1 cellular context compared by ENCODE assay signal in the genomic region with DNA sequence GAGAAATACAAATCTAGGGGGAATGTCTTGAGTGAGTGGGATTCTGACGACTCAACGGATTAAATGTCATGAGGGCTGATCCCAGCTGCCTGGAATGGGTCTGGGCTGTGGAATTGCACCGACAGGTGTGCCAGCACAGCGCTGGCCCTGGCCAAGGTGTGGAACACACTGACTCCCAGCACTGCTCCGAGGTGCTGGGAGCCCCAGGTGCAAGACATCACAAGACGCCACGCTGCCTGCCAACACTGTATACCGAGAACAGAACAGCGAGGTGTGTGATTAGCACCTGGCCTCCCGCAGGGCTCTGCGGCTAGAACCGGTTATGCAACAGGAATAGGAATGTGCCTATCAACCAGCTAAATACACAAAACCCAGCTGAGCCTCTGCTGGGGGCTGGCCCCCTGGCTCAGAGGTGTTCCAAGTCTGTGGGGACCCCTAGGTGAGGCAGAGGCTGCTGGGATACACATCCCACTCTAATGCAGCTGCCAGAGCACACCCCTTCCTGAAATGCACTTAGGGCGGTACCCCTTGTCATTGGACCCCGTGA.
TF ChIP-seq lines count a peak whose summit lies in the region.

No MANE protein-coding gene starts in this region.

TF ChIP-seq in HepG2, 621 proteins besides CTCF, POLR2A, EP300 and RAD21 (continued from another document and continues in another):
- TF ChIP-seq, protein P1, sequence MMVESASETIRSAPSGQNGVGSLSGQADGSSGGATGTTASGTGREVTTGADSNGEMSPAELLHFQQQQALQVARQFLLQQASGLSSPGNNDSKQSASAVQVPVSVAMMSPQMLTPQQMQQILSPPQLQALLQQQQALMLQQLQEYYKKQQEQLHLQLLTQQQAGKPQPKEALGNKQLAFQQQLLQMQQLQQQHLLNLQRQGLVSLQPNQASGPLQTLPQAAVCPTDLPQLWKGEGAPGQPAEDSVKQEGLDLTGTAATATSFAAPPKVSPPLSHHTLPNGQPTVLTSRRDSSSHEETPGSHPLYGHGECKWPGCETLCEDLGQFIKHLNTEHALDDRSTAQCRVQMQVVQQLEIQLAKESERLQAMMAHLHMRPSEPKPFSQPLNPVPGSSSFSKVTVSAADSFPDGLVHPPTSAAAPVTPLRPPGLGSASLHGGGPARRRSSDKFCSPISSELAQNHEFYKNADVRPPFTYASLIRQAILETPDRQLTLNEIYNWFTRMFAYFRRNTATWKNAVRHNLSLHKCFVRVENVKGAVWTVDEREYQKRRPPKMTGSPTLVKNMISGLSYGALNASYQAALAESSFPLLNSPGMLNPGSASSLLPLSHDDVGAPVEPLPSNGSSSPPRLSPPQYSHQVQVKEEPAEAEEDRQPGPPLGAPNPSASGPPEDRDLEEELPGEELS (CRISPR knock-in tag; IDR thresholded peaks at IDR 0.05): 0 out of 2 replicates have a peak, but pooled peaks have one; percentile 34
- TF ChIP-seq ZNF570 (CRISPR knock-in tag; IDR thresholded peaks at IDR 0.05; ENCODE audit: borderline replicate concordance) (no peak), ZNF124 (CRISPR knock-in tag; IDR thresholded peaks at IDR 0.05) (no peak), NCOA1 (CRISPR knock-in tag; IDR thresholded peaks at IDR 0.05) (no peak), HOXA9 (CRISPR knock-in tag; IDR thresholded peaks at IDR 0.05; ENCODE audit: borderline replicate concordance) (no peak), IKZF4 (CRISPR knock-in tag; IDR thresholded peaks at IDR 0.05; ENCODE audit: borderline replicate concordance, low read depth, not compliant biosample characterization) (no peak), MIER3 (CRISPR knock-in tag; IDR thresholded peaks at IDR 0.05; ENCODE audit: borderline replicate concordance) (no peak), ZNF282 (IDR thresholded peaks at IDR 0.05; ENCODE audit: partially characterized antibody) (no peak), TMF1 (CRISPR knock-in tag; IDR thresholded peaks at IDR 0.05; ENCODE audit: low read depth) (no peak), CREM (IDR thresholded peaks at IDR 0.05) (no peak), CREM (CRISPR knock-in tag; IDR thresholded peaks at IDR 0.05) (no peak), ZNF350 (CRISPR knock-in tag; IDR thresholded peaks at IDR 0.05; ENCODE audit: borderline replicate concordance, low read depth) (no peak; the same call in 1 of the 2 replicates), SIN3B (IDR thresholded peaks at IDR 0.05; ENCODE audit: low read length) (no peak), NR2F2 (IDR thresholded peaks at IDR 0.05; ENCODE audit: borderline replicate concordance, low read depth) (no peak), SALL2 (CRISPR knock-in tag; IDR thresholded peaks at IDR 0.05) (peak; percentile 49; the same call in 1 of the 2 replicates), SMC3 (IDR thresholded peaks at IDR 0.05; ENCODE audit: low read length) (peak; percentile 8; the same call in 1 of the 2 replicates), ZNF709 (CRISPR knock-in tag; IDR thresholded peaks at IDR 0.05) (no peak), REPIN1 (CRISPR knock-in tag; IDR thresholded peaks at IDR 0.05; ENCODE audit: borderline replicate concordance, low read depth) (no peak), KLF13 (CRISPR knock-in tag; IDR thresholded peaks at IDR 0.05) (no peak), ZNF510 (CRISPR knock-in tag; IDR thresholded peaks at IDR 0.05; ENCODE audit: low read depth) (no peak), ZNF737 (CRISPR knock-in tag; IDR thresholded peaks at IDR 0.05; ENCODE audit: borderline replicate concordance) (no peak), RORA (CRISPR knock-in tag; IDR thresholded peaks at IDR 0.05) (no peak), ZBTB38 (CRISPR knock-in tag; IDR thresholded peaks at IDR 0.05) (0 out of 2 replicates have a peak, but pooled peaks have one; percentile 48)
- TF ChIP-seq, protein P2, sequence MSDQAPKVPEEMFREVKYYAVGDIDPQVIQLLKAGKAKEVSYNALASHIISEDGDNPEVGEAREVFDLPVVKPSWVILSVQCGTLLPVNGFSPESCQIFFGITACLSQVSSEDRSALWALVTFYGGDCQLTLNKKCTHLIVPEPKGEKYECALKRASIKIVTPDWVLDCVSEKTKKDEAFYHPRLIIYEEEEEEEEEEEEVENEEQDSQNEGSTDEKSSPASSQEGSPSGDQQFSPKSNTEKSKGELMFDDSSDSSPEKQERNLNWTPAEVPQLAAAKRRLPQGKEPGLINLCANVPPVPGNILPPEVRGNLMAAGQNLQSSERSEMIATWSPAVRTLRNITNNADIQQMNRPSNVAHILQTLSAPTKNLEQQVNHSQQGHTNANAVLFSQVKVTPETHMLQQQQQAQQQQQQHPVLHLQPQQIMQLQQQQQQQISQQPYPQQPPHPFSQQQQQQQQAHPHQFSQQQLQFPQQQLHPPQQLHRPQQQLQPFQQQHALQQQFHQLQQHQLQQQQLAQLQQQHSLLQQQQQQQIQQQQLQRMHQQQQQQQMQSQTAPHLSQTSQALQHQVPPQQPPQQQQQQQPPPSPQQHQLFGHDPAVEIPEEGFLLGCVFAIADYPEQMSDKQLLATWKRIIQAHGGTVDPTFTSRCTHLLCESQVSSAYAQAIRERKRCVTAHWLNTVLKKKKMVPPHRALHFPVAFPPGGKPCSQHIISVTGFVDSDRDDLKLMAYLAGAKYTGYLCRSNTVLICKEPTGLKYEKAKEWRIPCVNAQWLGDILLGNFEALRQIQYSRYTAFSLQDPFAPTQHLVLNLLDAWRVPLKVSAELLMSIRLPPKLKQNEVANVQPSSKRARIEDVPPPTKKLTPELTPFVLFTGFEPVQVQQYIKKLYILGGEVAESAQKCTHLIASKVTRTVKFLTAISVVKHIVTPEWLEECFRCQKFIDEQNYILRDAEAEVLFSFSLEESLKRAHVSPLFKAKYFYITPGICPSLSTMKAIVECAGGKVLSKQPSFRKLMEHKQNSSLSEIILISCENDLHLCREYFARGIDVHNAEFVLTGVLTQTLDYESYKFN (CRISPR knock-in tag; conservative IDR thresholded peaks at IDR 0.05): peak; percentile 39; the same call in 1 of the 2 replicates
- TF ChIP-seq, protein P3, sequence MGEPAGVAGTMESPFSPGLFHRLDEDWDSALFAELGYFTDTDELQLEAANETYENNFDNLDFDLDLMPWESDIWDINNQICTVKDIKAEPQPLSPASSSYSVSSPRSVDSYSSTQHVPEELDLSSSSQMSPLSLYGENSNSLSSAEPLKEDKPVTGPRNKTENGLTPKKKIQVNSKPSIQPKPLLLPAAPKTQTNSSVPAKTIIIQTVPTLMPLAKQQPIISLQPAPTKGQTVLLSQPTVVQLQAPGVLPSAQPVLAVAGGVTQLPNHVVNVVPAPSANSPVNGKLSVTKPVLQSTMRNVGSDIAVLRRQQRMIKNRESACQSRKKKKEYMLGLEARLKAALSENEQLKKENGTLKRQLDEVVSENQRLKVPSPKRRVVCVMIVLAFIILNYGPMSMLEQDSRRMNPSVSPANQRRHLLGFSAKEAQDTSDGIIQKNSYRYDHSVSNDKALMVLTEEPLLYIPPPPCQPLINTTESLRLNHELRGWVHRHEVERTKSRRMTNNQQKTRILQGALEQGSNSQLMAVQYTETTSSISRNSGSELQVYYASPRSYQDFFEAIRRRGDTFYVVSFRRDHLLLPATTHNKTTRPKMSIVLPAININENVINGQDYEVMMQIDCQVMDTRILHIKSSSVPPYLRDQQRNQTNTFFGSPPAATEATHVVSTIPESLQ (CRISPR knock-in tag; conservative IDR thresholded peaks at IDR 0.05): no peak
- TF ChIP-seq, protein P4, sequence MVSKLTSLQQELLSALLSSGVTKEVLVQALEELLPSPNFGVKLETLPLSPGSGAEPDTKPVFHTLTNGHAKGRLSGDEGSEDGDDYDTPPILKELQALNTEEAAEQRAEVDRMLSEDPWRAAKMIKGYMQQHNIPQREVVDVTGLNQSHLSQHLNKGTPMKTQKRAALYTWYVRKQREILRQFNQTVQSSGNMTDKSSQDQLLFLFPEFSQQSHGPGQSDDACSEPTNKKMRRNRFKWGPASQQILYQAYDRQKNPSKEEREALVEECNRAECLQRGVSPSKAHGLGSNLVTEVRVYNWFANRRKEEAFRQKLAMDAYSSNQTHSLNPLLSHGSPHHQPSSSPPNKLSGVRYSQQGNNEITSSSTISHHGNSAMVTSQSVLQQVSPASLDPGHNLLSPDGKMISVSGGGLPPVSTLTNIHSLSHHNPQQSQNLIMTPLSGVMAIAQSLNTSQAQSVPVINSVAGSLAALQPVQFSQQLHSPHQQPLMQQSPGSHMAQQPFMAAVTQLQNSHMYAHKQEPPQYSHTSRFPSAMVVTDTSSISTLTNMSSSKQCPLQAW (CRISPR knock-in tag; IDR thresholded peaks at IDR 0.05): peak; percentile 66; the same call in 1 of the 2 replicates
- TF ChIP-seq, protein P5, sequence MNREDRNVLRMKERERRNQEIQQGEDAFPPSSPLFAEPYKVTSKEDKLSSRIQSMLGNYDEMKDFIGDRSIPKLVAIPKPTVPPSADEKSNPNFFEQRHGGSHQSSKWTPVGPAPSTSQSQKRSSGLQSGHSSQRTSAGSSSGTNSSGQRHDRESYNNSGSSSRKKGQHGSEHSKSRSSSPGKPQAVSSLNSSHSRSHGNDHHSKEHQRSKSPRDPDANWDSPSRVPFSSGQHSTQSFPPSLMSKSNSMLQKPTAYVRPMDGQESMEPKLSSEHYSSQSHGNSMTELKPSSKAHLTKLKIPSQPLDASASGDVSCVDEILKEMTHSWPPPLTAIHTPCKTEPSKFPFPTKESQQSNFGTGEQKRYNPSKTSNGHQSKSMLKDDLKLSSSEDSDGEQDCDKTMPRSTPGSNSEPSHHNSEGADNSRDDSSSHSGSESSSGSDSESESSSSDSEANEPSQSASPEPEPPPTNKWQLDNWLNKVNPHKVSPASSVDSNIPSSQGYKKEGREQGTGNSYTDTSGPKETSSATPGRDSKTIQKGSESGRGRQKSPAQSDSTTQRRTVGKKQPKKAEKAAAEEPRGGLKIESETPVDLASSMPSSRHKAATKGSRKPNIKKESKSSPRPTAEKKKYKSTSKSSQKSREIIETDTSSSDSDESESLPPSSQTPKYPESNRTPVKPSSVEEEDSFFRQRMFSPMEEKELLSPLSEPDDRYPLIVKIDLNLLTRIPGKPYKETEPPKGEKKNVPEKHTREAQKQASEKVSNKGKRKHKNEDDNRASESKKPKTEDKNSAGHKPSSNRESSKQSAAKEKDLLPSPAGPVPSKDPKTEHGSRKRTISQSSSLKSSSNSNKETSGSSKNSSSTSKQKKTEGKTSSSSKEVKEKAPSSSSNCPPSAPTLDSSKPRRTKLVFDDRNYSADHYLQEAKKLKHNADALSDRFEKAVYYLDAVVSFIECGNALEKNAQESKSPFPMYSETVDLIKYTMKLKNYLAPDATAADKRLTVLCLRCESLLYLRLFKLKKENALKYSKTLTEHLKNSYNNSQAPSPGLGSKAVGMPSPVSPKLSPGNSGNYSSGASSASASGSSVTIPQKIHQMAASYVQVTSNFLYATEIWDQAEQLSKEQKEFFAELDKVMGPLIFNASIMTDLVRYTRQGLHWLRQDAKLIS (CRISPR knock-in tag; IDR thresholded peaks at IDR 0.05): no peak
- TF ChIP-seq, protein P6, sequence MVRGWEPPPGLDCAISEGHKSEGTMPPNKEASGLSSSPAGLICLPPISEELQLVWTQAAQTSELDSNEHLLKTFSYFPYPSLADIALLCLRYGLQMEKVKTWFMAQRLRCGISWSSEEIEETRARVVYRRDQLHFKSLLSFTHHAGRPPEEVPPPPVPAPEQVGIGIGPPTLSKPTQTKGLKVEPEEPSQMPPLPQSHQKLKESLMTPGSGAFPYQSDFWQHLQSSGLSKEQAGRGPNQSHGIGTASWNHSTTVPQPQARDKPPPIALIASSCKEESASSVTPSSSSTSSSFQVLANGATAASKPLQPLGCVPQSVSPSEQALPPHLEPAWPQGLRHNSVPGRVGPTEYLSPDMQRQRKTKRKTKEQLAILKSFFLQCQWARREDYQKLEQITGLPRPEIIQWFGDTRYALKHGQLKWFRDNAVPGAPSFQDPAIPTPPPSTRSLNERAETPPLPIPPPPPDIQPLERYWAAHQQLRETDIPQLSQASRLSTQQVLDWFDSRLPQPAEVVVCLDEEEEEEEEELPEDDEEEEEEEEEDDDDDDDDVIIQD (CRISPR knock-in tag; IDR thresholded peaks at IDR 0.05; ENCODE audit: low read depth): no peak
- TF ChIP-seq, protein P7, sequence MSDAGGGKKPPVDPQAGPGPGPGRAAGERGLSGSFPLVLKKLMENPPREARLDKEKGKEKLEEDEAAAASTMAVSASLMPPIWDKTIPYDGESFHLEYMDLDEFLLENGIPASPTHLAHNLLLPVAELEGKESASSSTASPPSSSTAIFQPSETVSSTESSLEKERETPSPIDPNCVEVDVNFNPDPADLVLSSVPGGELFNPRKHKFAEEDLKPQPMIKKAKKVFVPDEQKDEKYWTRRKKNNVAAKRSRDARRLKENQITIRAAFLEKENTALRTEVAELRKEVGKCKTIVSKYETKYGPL (CRISPR knock-in tag; IDR thresholded peaks at IDR 0.05): peak; percentile 100
- TF ChIP-seq, protein P8, sequence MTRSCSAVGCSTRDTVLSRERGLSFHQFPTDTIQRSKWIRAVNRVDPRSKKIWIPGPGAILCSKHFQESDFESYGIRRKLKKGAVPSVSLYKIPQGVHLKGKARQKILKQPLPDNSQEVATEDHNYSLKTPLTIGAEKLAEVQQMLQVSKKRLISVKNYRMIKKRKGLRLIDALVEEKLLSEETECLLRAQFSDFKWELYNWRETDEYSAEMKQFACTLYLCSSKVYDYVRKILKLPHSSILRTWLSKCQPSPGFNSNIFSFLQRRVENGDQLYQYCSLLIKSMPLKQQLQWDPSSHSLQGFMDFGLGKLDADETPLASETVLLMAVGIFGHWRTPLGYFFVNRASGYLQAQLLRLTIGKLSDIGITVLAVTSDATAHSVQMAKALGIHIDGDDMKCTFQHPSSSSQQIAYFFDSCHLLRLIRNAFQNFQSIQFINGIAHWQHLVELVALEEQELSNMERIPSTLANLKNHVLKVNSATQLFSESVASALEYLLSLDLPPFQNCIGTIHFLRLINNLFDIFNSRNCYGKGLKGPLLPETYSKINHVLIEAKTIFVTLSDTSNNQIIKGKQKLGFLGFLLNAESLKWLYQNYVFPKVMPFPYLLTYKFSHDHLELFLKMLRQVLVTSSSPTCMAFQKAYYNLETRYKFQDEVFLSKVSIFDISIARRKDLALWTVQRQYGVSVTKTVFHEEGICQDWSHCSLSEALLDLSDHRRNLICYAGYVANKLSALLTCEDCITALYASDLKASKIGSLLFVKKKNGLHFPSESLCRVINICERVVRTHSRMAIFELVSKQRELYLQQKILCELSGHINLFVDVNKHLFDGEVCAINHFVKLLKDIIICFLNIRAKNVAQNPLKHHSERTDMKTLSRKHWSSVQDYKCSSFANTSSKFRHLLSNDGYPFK (CRISPR knock-in tag; IDR thresholded peaks at IDR 0.05; ENCODE audit: borderline replicate concordance): 0 out of 2 replicates have a peak, but pooled peaks have one; percentile 19
- TF ChIP-seq, protein P9, sequence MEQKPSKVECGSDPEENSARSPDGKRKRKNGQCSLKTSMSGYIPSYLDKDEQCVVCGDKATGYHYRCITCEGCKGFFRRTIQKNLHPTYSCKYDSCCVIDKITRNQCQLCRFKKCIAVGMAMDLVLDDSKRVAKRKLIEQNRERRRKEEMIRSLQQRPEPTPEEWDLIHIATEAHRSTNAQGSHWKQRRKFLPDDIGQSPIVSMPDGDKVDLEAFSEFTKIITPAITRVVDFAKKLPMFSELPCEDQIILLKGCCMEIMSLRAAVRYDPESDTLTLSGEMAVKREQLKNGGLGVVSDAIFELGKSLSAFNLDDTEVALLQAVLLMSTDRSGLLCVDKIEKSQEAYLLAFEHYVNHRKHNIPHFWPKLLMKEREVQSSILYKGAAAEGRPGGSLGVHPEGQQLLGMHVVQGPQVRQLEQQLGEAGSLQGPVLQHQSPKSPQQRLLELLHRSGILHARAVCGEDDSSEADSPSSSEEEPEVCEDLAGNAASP (CRISPR knock-in tag; IDR thresholded peaks at IDR 0.05; ENCODE audit: borderline replicate concordance): peak; percentile 71; the same call in 1 of the 2 replicates
- TF ChIP-seq, protein P10, sequence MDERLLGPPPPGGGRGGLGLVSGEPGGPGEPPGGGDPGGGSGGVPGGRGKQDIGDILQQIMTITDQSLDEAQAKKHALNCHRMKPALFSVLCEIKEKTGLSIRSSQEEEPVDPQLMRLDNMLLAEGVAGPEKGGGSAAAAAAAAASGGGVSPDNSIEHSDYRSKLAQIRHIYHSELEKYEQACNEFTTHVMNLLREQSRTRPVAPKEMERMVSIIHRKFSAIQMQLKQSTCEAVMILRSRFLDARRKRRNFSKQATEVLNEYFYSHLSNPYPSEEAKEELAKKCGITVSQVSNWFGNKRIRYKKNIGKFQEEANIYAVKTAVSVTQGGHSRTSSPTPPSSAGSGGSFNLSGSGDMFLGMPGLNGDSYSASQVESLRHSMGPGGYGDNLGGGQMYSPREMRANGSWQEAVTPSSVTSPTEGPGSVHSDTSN (CRISPR knock-in tag; IDR thresholded peaks at IDR 0.05): peak; percentile 68; the same call in 1 of the 2 replicates
